8 cellular contexts compared by ENCODE assay signal in genomic region chr10:102114861-102115618, GRCh38. TPM values are rescaled to one million over a fixed set of nuclear protein-coding genes. Genes with fewer than 3 reads are reported as not detected.
DNase-seq lines count a peak whose midpoint lies in the region; ATAC-seq and TF ChIP-seq lines count a peak whose summit lies in the region.

No MANE protein-coding gene starts in this region.

- peak overlapping the region; percentile 94 for H3K27ac Mint-ChIP-seq in activated naive CD4-positive, alpha-beta T cell treated with anti-CD3 and anti-CD28 coated beads, Interleukin-2, amount 10 ng/mL, durations not matched to agents 7 days and 5 days

- H3F3A ChIP-seq in DOHH2 (ENCODE audit: control insufficient read depth, insufficient read depth), result peaks cover 38% of the 10 kb centered on the region

- no peaks in the 10 kb centered on the region for H3K9me2 ChIP-seq in DOHH2 (replicated peaks; ENCODE audit: control insufficient read depth, low read length)

- intact Hi-C loops in testis (cut with DNase I; ENCODE audit: low total_unique reads), result no loop called here

- H3K27me3 Mint-ChIP-seq in activated naive CD4-positive, alpha-beta T cell treated with anti-CD3 and anti-CD28 coated beads, Interleukin-2, amount 10 ng/mL, durations not matched to agents 7 days and 5 days, result no peaks in the 10 kb centered on the region

- H3K79me2 ChIP-seq in DOHH2 (ENCODE audit: control insufficient read depth, low read length), result peaks cover 86% of the 10 kb centered on the region

- CTCF ChIA-PET in activated naive CD4-positive, alpha-beta T cell treated with anti-CD3 and anti-CD28 coated beads, Interleukin-2, amount 10 ng/mL, durations not matched to agents 7 days and 5 days (lab: Charles Lee), result interaction anchor here (0.9 to 1.5 kb wide), 2 partner anchors 20 to 513 kb away, joined by 3 read pairs; no protein-coding TSS in a partner anchor

- ATAC-seq in GM21717 (IDR thresholded peaks at IDR 0.05; ENCODE audit: unreplicated experiment), result peak; percentile 60

- H3K4me3 Mint-ChIP-seq in activated naive CD4-positive, alpha-beta T cell treated with anti-CD3 and anti-CD28 coated beads, Interleukin-2, amount 10 ng/mL, durations not matched to agents 7 days and 5 days, result peak overlapping the region; percentile 80

- peak overlapping the region; percentile 97 for H3K4me3 ChIP-seq in DOHH2 (ENCODE audit: low read length)
- peak overlapping the region; percentile 70 to 85 for H3K4me3 ChIP-seq in testis

- TF ChIP-seq POLR2A in testis (IDR thresholded peaks at IDR 0.05), result no peak

- H3K36me3 ChIP-seq in DOHH2 (ENCODE audit: control insufficient read depth, low read length), result peaks cover 26% of the 10 kb centered on the region
- no peaks in the 10 kb centered on the region for H3K36me3 ChIP-seq in testis (ENCODE audit: low read depth, missing control alignments)

- 0% methylated on average over 22 to 23 of the region's 23 CpGs for WGBS in testis, 2 donors

- peaks cover 19% of the 10 kb centered on the region for H3K36me3 Mint-ChIP-seq in activated naive CD4-positive, alpha-beta T cell treated with anti-CD3 and anti-CD28 coated beads, Interleukin-2, amount 10 ng/mL, durations not matched to agents 7 days and 5 days

- H3K4me2 ChIP-seq in DOHH2 (ENCODE audit: low read length), result peak overlapping the region; percentile 99

- H3K27ac ChIP-seq in DOHH2 (ENCODE audit: low read depth, low read length) (peak overlapping the region; percentile 86), testis (peak overlapping the region; percentile 80 to 84)

- H3K9me3 ChIP-seq in DOHH2 (ENCODE audit: control insufficient read depth, insufficient read depth, low read length) (no peaks in the 10 kb centered on the region), testis (no peaks in the 10 kb centered on the region)

- H3K4me1 Mint-ChIP-seq in activated naive CD4-positive, alpha-beta T cell treated with anti-CD3 and anti-CD28 coated beads, Interleukin-2, amount 10 ng/mL, durations not matched to agents 7 days and 5 days, result peaks cover 71% of the 10 kb centered on the region

- peak; percentile 83 for DNase-seq in LHCN-M2 (ENCODE audit: low read depth)
- DNase-seq in SK-N-DZ (ENCODE audit: low spot score), result peak; percentile 85
- DNase-seq in activated naive CD4-positive, alpha-beta T cell treated with anti-CD3 and anti-CD28 coated beads, Interleukin-2, amount 10 ng/mL, durations not matched to agents 7 days and 5 days, result peak; percentile 92
- DNase-seq in glomerular visceral epithelial cell (ENCODE audit: extremely low spot score), result peak; percentile 86
- DNase-seq in occipital lobe (lab: John Stamatoyannopoulos, UW), result peak; percentile 91
- peak; percentile 95 for DNase-seq in testis

- no peak for TF ChIP-seq CTCF in DOHH2 (IDR thresholded peaks at IDR 0.05; ENCODE audit: low read depth, low read length, poor library complexity, severe bottlenecking)
- no peak for TF ChIP-seq CTCF in testis (IDR thresholded peaks at IDR 0.05)

- H4K20me1 ChIP-seq in DOHH2 (ENCODE audit: control insufficient read depth, insufficient read depth, low read depth, low read length), result peaks cover 25% of the 10 kb centered on the region

- peaks cover 63% of the 10 kb centered on the region for H3K4me1 ChIP-seq in DOHH2 (ENCODE audit: control insufficient read depth, low read length)
- peaks cover 56% of the 10 kb centered on the region for H3K4me1 ChIP-seq in testis

- no peaks in the 10 kb centered on the region for H3K9me3 Mint-ChIP-seq in activated naive CD4-positive, alpha-beta T cell treated with anti-CD3 and anti-CD28 coated beads, Interleukin-2, amount 10 ng/mL, durations not matched to agents 7 days and 5 days

- no peaks in the 10 kb centered on the region for H3K27me3 ChIP-seq in DOHH2 (ENCODE audit: control insufficient read depth, low read length)
- no peaks in the 10 kb centered on the region for H3K27me3 ChIP-seq in testis

RNA-seq across cellular contexts. Expression of gene LDB1, which starts 5.1 kb away (rescaled TPM):
- total RNA-seq in LHCN-M2 (2014; rRNA removed) (27.8 and 35.1 TPM in 2 replicates), occipital lobe (70.8 TPM), testis (10 to 100 TPM; 80.0 to 90.5 TPM)
- 37.3 TPM for polyA plus RNA-seq in LHCN-M2 (2012)
- polyA plus RNA-seq in SK-N-DZ (2014; cell fraction: cytosol; rRNA removed), result 61.6 and 73.8 TPM in 2 replicates
- 187 and 202 TPM in 2 replicates for polyA plus RNA-seq in SK-N-DZ (2014; cell fraction: nucleus; rRNA removed)
- polyA plus RNA-seq in testis (ENCODE audit: insufficient read depth, low read depth, low replicate concordance), result 64.2 TPM

RNA-seq across cellular contexts. Expression of gene PPRC1, which starts 17.8 kb away (rescaled TPM):
- total RNA-seq in LHCN-M2 (2014; rRNA removed), result 23.1 and 26.0 TPM in 2 replicates
- 17.5 TPM for polyA plus RNA-seq in LHCN-M2 (2012)
- 27.8 and 39.6 TPM in 2 replicates for polyA plus RNA-seq in SK-N-DZ (2014; cell fraction: cytosol; rRNA removed)
- 51.7 and 69.3 TPM in 2 replicates for polyA plus RNA-seq in SK-N-DZ (2014; cell fraction: nucleus; rRNA removed)
- total RNA-seq in occipital lobe, result 8.4 TPM
- 10 to 100 TPM; 38.7 to 49.1 TPM for total RNA-seq in testis
- 27.0 TPM for polyA plus RNA-seq in testis (ENCODE audit: insufficient read depth, low read depth, low replicate concordance)

RNA-seq across cellular contexts. Expression of gene NOLC1, which starts 37.1 kb away (rescaled TPM):
- total RNA-seq in LHCN-M2 (2014; rRNA removed) (76.7 and 96.6 TPM in 2 replicates), occipital lobe (32.4 TPM), testis (10 to 100 TPM; 53.7 to 63.8 TPM)
- polyA plus RNA-seq in LHCN-M2 (2012), result 32.9 TPM
- polyA plus RNA-seq in SK-N-DZ (2014; cell fraction: cytosol; rRNA removed), result 108 and 127 TPM in 2 replicates
- polyA plus RNA-seq in SK-N-DZ (2014; cell fraction: nucleus; rRNA removed), result 66.8 and 109 TPM in 2 replicates
- 46.6 TPM for polyA plus RNA-seq in testis (ENCODE audit: insufficient read depth, low read depth, low replicate concordance)

RNA-seq across cellular contexts. Expression of gene HPS6, which starts 49.9 kb away (rescaled TPM):
- total RNA-seq in LHCN-M2 (2014; rRNA removed) (56.7 and 69.3 TPM in 2 replicates), occipital lobe (17.5 TPM), testis (10 to 100 TPM; 19.6 to 23.2 TPM)
- 18.8 TPM for polyA plus RNA-seq in LHCN-M2 (2012)
- 22.2 and 23.3 TPM in 2 replicates for polyA plus RNA-seq in SK-N-DZ (2014; cell fraction: cytosol; rRNA removed)
- polyA plus RNA-seq in SK-N-DZ (2014; cell fraction: nucleus; rRNA removed), result 11.3 and 15.6 TPM in 2 replicates
- 9.7 TPM for polyA plus RNA-seq in testis (ENCODE audit: insufficient read depth, low read depth, low replicate concordance)

RNA-seq across cellular contexts. Expression of gene ARMH3, which starts 59.1 kb away (rescaled TPM):
- total RNA-seq in LHCN-M2 (2014; rRNA removed) (6.9 and 8.1 TPM in 2 replicates), occipital lobe (25.1 TPM), testis (10 to 100 TPM; 21.6 to 23.7 TPM)
- polyA plus RNA-seq in LHCN-M2 (2012), result 12.5 TPM
- polyA plus RNA-seq in SK-N-DZ (2014; cell fraction: cytosol; rRNA removed), result 4.0 and 6.6 TPM in 2 replicates
- 10.2 and 174 TPM in 2 replicates for polyA plus RNA-seq in SK-N-DZ (2014; cell fraction: nucleus; rRNA removed)
- polyA plus RNA-seq in testis (ENCODE audit: insufficient read depth, low read depth, low replicate concordance), result 20.2 TPM

Comparison
In these comparisons a context has a peak if more than half of its experiments do, and no peak if none do; other contexts are left out.
1. Peak in every context shown above with its lines: DNase-seq, ATAC-seq, H3K4me3 ChIP-seq and H3K27ac ChIP-seq.